Comparison of ENCODE assay signal across 25 cellular contexts in genomic region chr1:199301472-199301871, GRCh38.
"Had no signal": no experiment of that assay in that cellular context is flagged by ENCODE, and none has a peak within 500 bp of the region (broad histone marks: within the 10 kb centered on the region; RNA-seq: fewer than 3 reads in every experiment).

No MANE protein-coding gene starts in this region.

- H3K4me1 ChIP-seq: colonic mucosa, heart right ventricle, left lung, lower lobe of right lung, neural progenitor cell, right atrium auricular region, testis, tibial nerve, upper lobe of right lung, vagina had no signal

- H3K36me3 ChIP-seq: colonic mucosa, heart right ventricle, left lung, lower lobe of right lung, neural progenitor cell, ovary, right atrium auricular region, tibial nerve, upper lobe of right lung, vagina had no signal

- H3K9me3 ChIP-seq: colonic mucosa, heart right ventricle, left lung, lower lobe of right lung, ovary, right atrium auricular region, testis, tibial nerve, upper lobe of right lung, vagina had no signal

- H3K27ac ChIP-seq: colonic mucosa, heart right ventricle, left lung, lower lobe of right lung, neural progenitor cell, ovary, right atrium auricular region, testis, tibial nerve, upper lobe of right lung, vagina had no signal

- H3K4me3 ChIP-seq: colonic mucosa, heart right ventricle, left lung, lower lobe of right lung, neural progenitor cell, ovary, right atrium auricular region, testis, tibial nerve, upper lobe of right lung, vagina had no signal

- H3K9me3 Mint-ChIP-seq: memory B cell; mesothelial cell of epicardium; natural killer cell treated with Interleukin-12 subunit alpha and Interleukin-12 subunit beta and Interleukin-15 and Interleukin-18, amount 100 ng/mL, for 72 hours; neural progenitor cell; stimulated activated effector memory CD8-positive, alpha-beta T cell treated with anti-CD3 and anti-CD28 coated beads, Interleukin-12 subunit alpha, Interleukin-12 subunit beta, amount 100 ng/mL, for 72 hours had no signal

- ATAC-seq: heart right ventricle; left lung; lower lobe of right lung; natural killer cell treated with Interleukin-12 subunit alpha and Interleukin-12 subunit beta and Interleukin-15 and Interleukin-18, amount 100 ng/mL, for 72 hours; stimulated activated effector memory CD8-positive, alpha-beta T cell treated with anti-CD3 and anti-CD28 coated beads, Interleukin-12 subunit alpha, Interleukin-12 subunit beta, amount 100 ng/mL, for 72 hours; upper lobe of right lung had no signal

- H3K9ac ChIP-seq: neural progenitor cell had no signal

- H3K27me3 ChIP-seq: colonic mucosa, heart right ventricle, left lung, neural progenitor cell, ovary, right atrium auricular region, testis, tibial nerve, upper lobe of right lung, vagina had no signal

- DNase-seq: colonic mucosa; dermis blood vessel endothelial cell; erythroblast; foreskin melanocyte; heart right ventricle; hypothalamus; left lung; lower lobe of right lung; nucleus accumbens; ovary; small intestine; stimulated activated CD4-positive, alpha-beta T cell treated with anti-CD3 and anti-CD28 coated beads, Interleukin-4, amount 100 ng/mL, for 1 hour; stimulated activated CD8-positive, alpha-beta memory T cell treated with anti-CD3 and anti-CD28 coated beads, Interleukin-4, amount 100 ng/mL, for 48 hours; stimulated activated naive CD8-positive, alpha-beta T cell treated with anti-CD3 and anti-CD28 coated beads, Interleukin-15, Interleukin-2, amounts not matched to agents 100 U/mL and 50 U/mL, for 24 hours; testis; upper lobe of right lung had no signal

- H3K4me3 Mint-ChIP-seq: memory B cell; mesothelial cell of epicardium; natural killer cell treated with Interleukin-12 subunit alpha and Interleukin-12 subunit beta and Interleukin-15 and Interleukin-18, amount 100 ng/mL, for 72 hours; neural progenitor cell; stimulated activated effector memory CD8-positive, alpha-beta T cell treated with anti-CD3 and anti-CD28 coated beads, Interleukin-12 subunit alpha, Interleukin-12 subunit beta, amount 100 ng/mL, for 72 hours had no signal

- H3K4me1 Mint-ChIP-seq: memory B cell, neural progenitor cell had no signal

- FAIRE-seq: islet of Langerhans, small intestine had no signal

- H3K27ac Mint-ChIP-seq: memory B cell; mesothelial cell of epicardium; natural killer cell treated with Interleukin-12 subunit alpha and Interleukin-12 subunit beta and Interleukin-15 and Interleukin-18, amount 100 ng/mL, for 72 hours; neural progenitor cell; stimulated activated effector memory CD8-positive, alpha-beta T cell treated with anti-CD3 and anti-CD28 coated beads, Interleukin-12 subunit alpha, Interleukin-12 subunit beta, amount 100 ng/mL, for 72 hours had no signal

- H3K4me2 ChIP-seq: neural progenitor cell had no signal

- H3K36me3 Mint-ChIP-seq: memory B cell; mesothelial cell of epicardium; natural killer cell treated with Interleukin-12 subunit alpha and Interleukin-12 subunit beta and Interleukin-15 and Interleukin-18, amount 100 ng/mL, for 72 hours; neural progenitor cell; stimulated activated effector memory CD8-positive, alpha-beta T cell treated with anti-CD3 and anti-CD28 coated beads, Interleukin-12 subunit alpha, Interleukin-12 subunit beta, amount 100 ng/mL, for 72 hours had no signal

- H2AFZ ChIP-seq: neural progenitor cell had no signal
